Comparison of ENCODE assay signal across 1 cellular context in genomic region chr12:68804654-68805591, GRCh38.
TF ChIP-seq lines count a peak whose summit lies in the region.

No MANE protein-coding gene starts in this region.

TF ChIP-seq in HepG2, 621 proteins besides CTCF, POLR2A, EP300 and RAD21 (continued from another document and continues in another):
- TF ChIP-seq ZNF574 (CRISPR knock-in tag; IDR thresholded peaks at IDR 0.05) (peak; percentile 85), ZNF543 (CRISPR knock-in tag; IDR thresholded peaks at IDR 0.05) (peak; percentile 87), PTBP1 (IDR thresholded peaks at IDR 0.05; ENCODE audit: low read depth, low read length, poor library complexity, severe bottlenecking) (no peak), ATRX (CRISPR knock-in tag; IDR thresholded peaks at IDR 0.05; ENCODE audit: borderline replicate concordance) (no peak), KAT8 (CRISPR knock-in tag; IDR thresholded peaks at IDR 0.05) (peak; percentile 79), GFI1 (CRISPR knock-in tag; IDR thresholded peaks at IDR 0.05; ENCODE audit: borderline replicate concordance) (peak; percentile 76), ZNF547 (CRISPR knock-in tag; IDR thresholded peaks at IDR 0.05) (no peak), SYNCRIP (IDR thresholded peaks at IDR 0.05; ENCODE audit: insufficient read depth, low read depth, low read length) (no peak), ZNF44 (CRISPR knock-in tag; IDR thresholded peaks at IDR 0.05) (no peak), CCAR2 (optimal IDR thresholded peaks at IDR 0.05; ENCODE audit: low read depth, low read length) (no peak), ZUFSP (CRISPR knock-in tag; IDR thresholded peaks at IDR 0.05; ENCODE audit: borderline replicate concordance) (no peak), PHF5A (CRISPR knock-in tag; IDR thresholded peaks at IDR 0.05; ENCODE audit: low read depth, unreplicated experiment) (peak; percentile 48), ZBTB3 (CRISPR knock-in tag; IDR thresholded peaks at IDR 0.05; ENCODE audit: borderline replicate concordance, low read depth) (no peak), GRHL1 (CRISPR knock-in tag; conservative IDR thresholded peaks at IDR 0.05) (no peak), ZNF572 (CRISPR knock-in tag; IDR thresholded peaks at IDR 0.05) (no peak), ZNF577 (CRISPR knock-in tag; IDR thresholded peaks at IDR 0.05; ENCODE audit: borderline replicate concordance, low read depth) (no peak), MAFK (conservative IDR thresholded peaks at IDR 0.05 in 1 of 2, IDR thresholded peaks at IDR 0.05 in 1 of 2; ENCODE audit: low read length in 2 of 2) (no peak), HMGA1 (CRISPR knock-in tag; conservative IDR thresholded peaks at IDR 0.05) (no peak), PRPF4 (IDR thresholded peaks at IDR 0.05; ENCODE audit: low read depth, low read length, poor library complexity, severe bottlenecking) (no peak), DBP (CRISPR knock-in tag; IDR thresholded peaks at IDR 0.05; ENCODE audit: not compliant biosample characterization) (no peak), ZNF605 (CRISPR knock-in tag; IDR thresholded peaks at IDR 0.05) (peak; percentile 77; the same call in 1 of the 2 replicates), IRF1 (CRISPR knock-in tag; IDR thresholded peaks at IDR 0.05; ENCODE audit: low read depth) (peak; percentile 71; the same call in 1 of the 2 replicates), FOXP1 (IDR thresholded peaks at IDR 0.05) (no peak), FOXP1 (CRISPR knock-in tag; IDR thresholded peaks at IDR 0.05) (peak; percentile 70; the same call in 1 of the 2 replicates), ZNF749 (CRISPR knock-in tag; IDR thresholded peaks at IDR 0.05; ENCODE audit: borderline replicate concordance) (no peak), DR1 (CRISPR knock-in tag; IDR thresholded peaks at IDR 0.05) (peak; percentile 56; the same call in 1 of the 2 replicates), ZNF326 (CRISPR knock-in tag; IDR thresholded peaks at IDR 0.05; ENCODE audit: borderline replicate concordance) (no peak), ZNF550 (CRISPR knock-in tag; IDR thresholded peaks at IDR 0.05; ENCODE audit: borderline replicate concordance) (peak; percentile 85; the same call in 1 of the 2 replicates), BCL6 (CRISPR knock-in tag; IDR thresholded peaks at IDR 0.05) (peak; percentile 87), ZNF275 (CRISPR knock-in tag; IDR thresholded peaks at IDR 0.05; ENCODE audit: borderline replicate concordance) (no peak; the same call in 1 of the 2 replicates), MXD3 (CRISPR knock-in tag; IDR thresholded peaks at IDR 0.05) (peak; percentile 70), MED1 (CRISPR knock-in tag; IDR thresholded peaks at IDR 0.05) (peak; percentile 86), KLF6 (CRISPR knock-in tag; IDR thresholded peaks at IDR 0.05) (peak; percentile 73; the same call in 1 of the 2 replicates), HOXA7 (CRISPR knock-in tag; IDR thresholded peaks at IDR 0.05) (no peak), TOPORS (CRISPR knock-in tag; IDR thresholded peaks at IDR 0.05) (no peak), HMG20A (CRISPR knock-in tag; IDR thresholded peaks at IDR 0.05; ENCODE audit: borderline replicate concordance) (peak; percentile 59; the same call in 1 of the 2 replicates), CENPX (CRISPR knock-in tag; IDR thresholded peaks at IDR 0.05) (no peak), ZBTB43 (CRISPR knock-in tag; conservative IDR thresholded peaks at IDR 0.05) (peak; percentile 31; the same call in 1 of the 2 replicates), KDM6A (CRISPR knock-in tag; IDR thresholded peaks at IDR 0.05; ENCODE audit: low read depth) (0 out of 2 replicates have a peak, but pooled peaks have one; percentile 35), REST (IDR thresholded peaks at IDR 0.05; ENCODE audit: borderline replicate concordance in 1 of 2, low read depth in 1 of 2, low read length in 2 of 2) (peak in 1 of 2 experiments; percentile 72; a peak in 1 of 4 replicates), NFAT5 (CRISPR knock-in tag; IDR thresholded peaks at IDR 0.05) (no peak), RFX1 (IDR thresholded peaks at IDR 0.05) (no peak)
